In genomic region chr12:82028772-82029171, GRCh38 we compare ENCODE assay signal across 29 cellular contexts.
"Had no signal": no experiment of that assay in that cellular context is flagged by ENCODE, and none has a peak within 500 bp of the region (broad histone marks: within the 10 kb centered on the region; RNA-seq: fewer than 3 reads in every experiment).

No MANE protein-coding gene starts in this region.

- DNase-seq: naive thymus-derived CD4-positive, alpha-beta T cell; natural killer cell; occipital lobe; ovary; posterior cingulate gyrus; psoas muscle; right cardiac atrium; spleen; stimulated activated CD4-positive, alpha-beta T cell treated with anti-CD3 and anti-CD28 coated beads, Interleukin-12 subunit alpha, Interleukin-12 subunit beta, amount 100 ng/mL, for 4 hours; stimulated activated CD4-positive, alpha-beta T cell treated with anti-CD3 and anti-CD28 coated beads, Interleukin-1b, Interleukin-23, amount 100 ng/mL, for 48 hours; stimulated activated CD4-positive, alpha-beta T cell treated with anti-CD3 and anti-CD28 coated beads, Interleukin-4, amount 100 ng/mL, for 1 hour; stimulated activated CD4-positive, alpha-beta T cell treated with anti-CD3 and anti-CD28 coated beads, Interleukin-4, amount 100 ng/mL, for 4 hours; stimulated activated CD8-positive, alpha-beta memory T cell treated with anti-CD3 and anti-CD28 coated beads, Interleukin-4, amount 100 ng/mL, for 48 hours; stimulated activated naive CD4-positive, alpha-beta T cell; stimulated activated naive CD8-positive, alpha-beta T cell treated with anti-CD3 and anti-CD28 coated beads, Interleukin-15, amount 100 ng/mL, for 72 hours; stimulated activated naive CD8-positive, alpha-beta T cell treated with anti-CD3 and anti-CD28 coated beads, Interleukin-15, Interleukin-2, amounts not matched to agents 100 U/mL and 50 U/mL, for 24 hours; thyroid gland; trophoblast cell; upper lobe of left lung had no signal

- H3K9me3 ChIP-seq: ovary, psoas muscle, thoracic aorta, thyroid gland, tibial nerve, upper lobe of left lung, vagina had no signal

- H3K9ac ChIP-seq: neural progenitor cell, parathyroid adenoma had no signal

- FAIRE-seq: urothelium cell line had no signal

- H3K27ac ChIP-seq: neural progenitor cell, ovary, parathyroid adenoma, psoas muscle, skin epidermis, spleen, thoracic aorta, thyroid gland, tibial nerve, upper lobe of left lung, vagina had no signal

- H3K4me3 ChIP-seq: neural progenitor cell, ovary, psoas muscle, skin epidermis, smooth muscle cell, spleen, thoracic aorta, thyroid gland, tibial nerve, upper lobe of left lung, vagina had no signal

- H3K4me2 ChIP-seq: neural progenitor cell, smooth muscle cell had no signal

- H3K79me2 ChIP-seq: parathyroid adenoma had no signal

- ATAC-seq: naive thymus-derived CD4-positive, alpha-beta T cell; natural killer cell; psoas muscle; right cardiac atrium; sciatic nerve; stimulated activated memory B cell treated with anti-CD40 and anti-IgM and Interleukin-4, amounts not matched to agents 10 μg/mL and 1 μg/mL and 100 μg/mL, for 72 hours; stimulated activated naive CD8-positive, alpha-beta T cell treated with anti-CD3 and anti-CD28 coated beads, Interleukin-15, amount 100 ng/mL, for 72 hours; stimulated activated naive CD8-positive, alpha-beta T cell treated with anti-CD3 and anti-CD28 coated beads, Interleukin-15, Interleukin-2, amounts not matched to agents 100 U/mL and 50 U/mL, for 24 hours had no signal

- H3K36me3 ChIP-seq: neural progenitor cell, ovary, spleen, thoracic aorta, thyroid gland, tibial nerve, upper lobe of left lung, vagina had no signal

- H3K27me3 ChIP-seq: neural progenitor cell, ovary, spleen, thyroid gland, tibial nerve, upper lobe of left lung, vagina had no signal

- H2AFZ ChIP-seq: neural progenitor cell, parathyroid adenoma had no signal

- H3K4me1 ChIP-seq: neural progenitor cell, parathyroid adenoma, psoas muscle, spleen, thyroid gland, tibial nerve, upper lobe of left lung, vagina had no signal
